ENCODE assay signal across 8 cellular contexts in the genomic region with DNA sequence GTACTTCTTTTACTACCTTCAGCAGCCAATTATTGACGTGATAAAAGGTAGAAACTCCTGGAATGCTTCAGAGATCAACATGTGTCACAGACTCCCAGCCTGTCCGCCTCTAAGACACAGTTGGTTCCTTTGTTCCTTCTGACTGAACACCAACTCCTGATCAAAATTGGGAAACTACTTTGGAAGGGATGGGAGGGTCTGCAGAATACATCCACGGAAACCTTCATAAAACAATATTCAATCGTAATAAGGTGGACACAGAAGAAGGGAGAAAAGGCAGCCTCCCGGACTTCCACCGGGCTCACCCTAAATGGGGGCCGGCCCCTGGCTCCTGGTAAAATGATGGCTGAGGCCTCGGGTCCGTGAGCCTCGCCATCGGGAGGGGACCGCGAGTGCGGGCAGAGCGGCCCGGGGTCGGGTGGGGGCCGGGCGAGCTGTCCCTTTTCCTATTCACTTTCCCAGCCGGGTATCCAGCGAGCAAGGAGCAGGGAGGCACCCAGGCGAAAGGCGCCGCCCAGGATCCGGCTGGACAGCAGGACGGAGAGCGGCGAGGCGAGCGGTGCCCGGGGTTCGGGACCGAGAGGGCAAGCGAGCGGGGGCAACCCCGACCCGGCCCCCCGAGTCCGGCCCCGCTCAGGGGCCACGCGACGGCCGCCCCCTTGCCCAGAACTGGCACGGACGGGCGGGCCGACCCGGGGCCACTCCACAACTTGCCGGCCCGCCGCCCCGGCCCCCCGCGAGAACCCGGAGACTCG. TPM values are rescaled to one million over a fixed set of nuclear protein-coding genes. Genes with fewer than 3 reads are reported as not detected.
DNase-seq lines count a peak whose midpoint lies in the region; ATAC-seq and TF ChIP-seq lines count a peak whose summit lies in the region.

No MANE protein-coding gene starts in this region.

- peak overlapping the region; percentile 90 for H3K27ac ChIP-seq in brain microvascular endothelial cell

- no peak for TF ChIP-seq CTCF in GM06990 (IDR thresholded peaks at IDR 0.05; ENCODE audit: insufficient read depth, low read length, poor library complexity, severe bottlenecking)
- no peak for TF ChIP-seq CTCF in brain microvascular endothelial cell (IDR thresholded peaks at IDR 0.05; ENCODE audit: low read depth, low read length, missing control alignments)

- intact Hi-C loops in sciatic nerve (cut with DNase I), result no loop called here

- in situ Hi-C loops in HAP-1 (cut with MboI; ENCODE audit: low sequenced_read_pairs) (no loop called here), brain microvascular endothelial cell (cut with HindIII; ENCODE audit: low pct_ligation_motif_present, low sequenced_read_pairs) (no loop called here)

- ATAC-seq in sciatic nerve, result peak; percentile 7

- H3K36me3 ChIP-seq in GM06990 (ENCODE audit: control insufficient read depth, insufficient read depth, low read length) (no peaks in the 10 kb centered on the region), HAP-1 (replicated peaks) (no peaks in the 10 kb centered on the region), brain microvascular endothelial cell (replicated peaks) (peaks cover 6% of the 10 kb centered on the region)

- H3K4me3 ChIP-seq in GM06990 (replicated peaks; ENCODE audit: low read depth, low read length), result peak overlapping the region; percentile 64
- H3K4me3 ChIP-seq in HAP-1, result peak overlapping the region; percentile 50
- H3K4me3 ChIP-seq in brain microvascular endothelial cell (ENCODE audit: low read depth, low read length), result peak overlapping the region; percentile 71
- H3K4me3 ChIP-seq in iPS-18c (ENCODE audit: insufficient read depth, low read depth, low read length), result peak overlapping the region; percentile 72

- DNase-seq in GM06990 (ENCODE audit: extremely low read depth, insufficient read length) (peak; percentile 50), HAP-1 (ENCODE audit: low spot score in 2 of 2) (peak in 1 of 2 experiments; percentile 53), NCI-H82 treated with DMSO at 0.1 percent for 48 hours (lab: John Stamatoyannopoulos, UW; ENCODE audit: unreplicated experiment) (peak; percentile 51), brain microvascular endothelial cell (peak; percentile 5), sciatic nerve (ENCODE audit: low spot score) (peak; percentile 78), middle frontal gyrus (ENCODE audit: extremely low spot score, low spot score) (no peak), NCI-H2171 treated with DMSO at 0.1 percent for 48 hours (lab: John Stamatoyannopoulos, UW) (no peak)

- H3K9me3 ChIP-seq in HAP-1, result no peaks in the 10 kb centered on the region
- H3K9me3 ChIP-seq in iPS-18c (ENCODE audit: control insufficient read depth, insufficient read depth, low read length), result no peaks in the 10 kb centered on the region

- H3K27me3 ChIP-seq in GM06990 (replicated peaks; ENCODE audit: control insufficient read depth, insufficient read depth, low read length) (no peaks in the 10 kb centered on the region; the same call in none of the 2 replicates), HAP-1 (ENCODE audit: low read depth) (peaks cover 24% of the 10 kb centered on the region), brain microvascular endothelial cell (replicated peaks) (no peaks in the 10 kb centered on the region)

- H3K4me1 ChIP-seq in HAP-1, result peaks cover 7% of the 10 kb centered on the region

RNA-seq across cellular contexts. Expression of gene NRIP1, which starts 0.8 kb away (rescaled TPM):
- total RNA-seq in sciatic nerve, result 59.6 TPM

Comparison
In these comparisons a context has a peak if more than half of its experiments do, and no peak if none do; other contexts are left out.
1. DNase-seq: peak in GM06990 (single experiment), NCI-H82 treated with DMSO at 0.1 percent for 48 hours (single experiment), brain microvascular endothelial cell (single experiment) and sciatic nerve (single experiment); none in middle frontal gyrus (single experiment) and NCI-H2171 treated with DMSO at 0.1 percent for 48 hours (single experiment).
2. Peak in every context shown above with its lines, with median percentiles within 50 percentile points of each other: H3K4me3 ChIP-seq.